ENCODE assay signal across 19 cellular contexts in genomic region chr5:133314086-133314485, GRCh38.
DNase-seq lines count a peak whose midpoint lies in the region; ATAC-seq and TF ChIP-seq lines count a peak whose summit lies in the region.
"Had no signal": no experiment of that assay in that cellular context is flagged by ENCODE, and none has a peak within 500 bp of the region (broad histone marks: within the 10 kb centered on the region; RNA-seq: fewer than 3 reads in every experiment).

No MANE protein-coding gene starts in this region.

- H3K9ac ChIP-seq in trophoblast cell (ENCODE audit: low read length), result no peak overlapping the region

- H3K14ac ChIP-seq in trophoblast cell (ENCODE audit: low read length), result no peak overlapping the region

- no peaks in the 10 kb centered on the region for H3K27me3 ChIP-seq in foreskin keratinocyte
- no peaks in the 10 kb centered on the region for H3K27me3 ChIP-seq in trophoblast cell (ENCODE audit: insufficient read depth, low read length)

- no peaks in the 10 kb centered on the region for H3K79me1 ChIP-seq in trophoblast cell (ENCODE audit: low read length)

- H3K27ac ChIP-seq in foreskin keratinocyte, result no peak overlapping the region
- no peak overlapping the region for H3K27ac ChIP-seq in trophoblast cell (ENCODE audit: low read depth, low read length)
- H3K27ac ChIP-seq: 22Rv1, A549 had no signal

- peaks cover 11% of the 10 kb centered on the region for H3K4me1 Mint-ChIP-seq in endothelial cell (ENCODE audit: unreplicated experiment)
- H3K4me1 Mint-ChIP-seq: CD4-positive, alpha-beta memory T cell had no signal

- H3K9me3 ChIP-seq in trophoblast cell (ENCODE audit: insufficient read depth, low read depth, low read length), result no peaks in the 10 kb centered on the region
- H3K9me3 ChIP-seq: A549 had no signal

- H3K36me3 ChIP-seq in trophoblast cell (ENCODE audit: control insufficient read depth in 1 of 2, insufficient read depth in 2 of 2, low read length in 2 of 2), result no peaks in the 10 kb centered on the region

- H3K18ac ChIP-seq in trophoblast cell (ENCODE audit: low read length), result no peak overlapping the region

- H3K27ac Mint-ChIP-seq in endothelial cell (ENCODE audit: unreplicated experiment), result no peak overlapping the region
- H3K27ac Mint-ChIP-seq: CD14-positive monocyte; CD4-positive, alpha-beta memory T cell; HFFc6 had no signal

- no peak overlapping the region for H2BK120ac ChIP-seq in trophoblast cell (ENCODE audit: insufficient read depth, low read length, poor library complexity)

- DNase-seq in NCI-H1417 (lab: John Stamatoyannopoulos, UW) (peak in 2 of 3 experiments; percentile 26 to 73), NCI-H1417 treated with DMSO at 0.1 percent for 48 hours (lab: John Stamatoyannopoulos, UW) (no peak), LNCaP clone FGC (ENCODE audit: low read depth) (peak; percentile 33), foreskin keratinocyte (no peak), trophoblast cell (peak; percentile 53 to 72), endothelial cell (ENCODE audit: low spot score) (no peak)
- DNase-seq: AML-193; Calu3; CD4-positive, alpha-beta memory T cell; DMS79 treated with DMSO at 0.1 percent for 48 hours; GOT3; H7; HFFc6 had no signal

- H4K91ac ChIP-seq in trophoblast cell (ENCODE audit: low read depth, low read length), result no peak overlapping the region

- no peak overlapping the region for H3K4me3 Mint-ChIP-seq in endothelial cell (ENCODE audit: unreplicated experiment)
- H3K4me3 Mint-ChIP-seq: CD14-positive monocyte; CD4-positive, alpha-beta memory T cell; HFFc6 had no signal

- no peak overlapping the region for H2BK5ac ChIP-seq in trophoblast cell (ENCODE audit: low read depth, low read length, poor library complexity)

- H4K12ac ChIP-seq in trophoblast cell (ENCODE audit: low read depth, low read length), result no peak overlapping the region

- no peak overlapping the region for H2AFZ ChIP-seq in trophoblast cell (ENCODE audit: insufficient read depth, low read length, poor library complexity)

- no peaks in the 10 kb centered on the region for H3K9me3 Mint-ChIP-seq in endothelial cell (ENCODE audit: unreplicated experiment)
- H3K9me3 Mint-ChIP-seq: CD14-positive monocyte; CD4-positive, alpha-beta memory T cell; HFFc6 had no signal

- H3K4me2 ChIP-seq in trophoblast cell (ENCODE audit: low read length), result no peak overlapping the region
- H3K4me2 ChIP-seq: A549 had no signal

- no peak overlapping the region for H2AK5ac ChIP-seq in trophoblast cell (ENCODE audit: low read length)

- TF ChIP-seq CTCF in LNCaP clone FGC (IDR thresholded peaks at IDR 0.05; ENCODE audit: control insufficient read depth, extremely low read depth, insufficient read depth), result no peak
- TF ChIP-seq CTCF in foreskin keratinocyte (conservative IDR thresholded peaks at IDR 0.05), result no peak
- TF ChIP-seq CTCF in endothelial cell (IDR thresholded peaks at IDR 0.05; ENCODE audit: unreplicated experiment), result no peak

- peaks cover 7% of the 10 kb centered on the region for H3K27me3 Mint-ChIP-seq in endothelial cell (ENCODE audit: unreplicated experiment)

- no peak overlapping the region for H3K4ac ChIP-seq in trophoblast cell (ENCODE audit: low read depth, low read length)

- H3K79me2 ChIP-seq in trophoblast cell (ENCODE audit: control insufficient read depth, insufficient read depth, low read length, poor library complexity), result no peaks in the 10 kb centered on the region

- H2BK12ac ChIP-seq in trophoblast cell (ENCODE audit: low read length), result no peak overlapping the region

- no peak overlapping the region for H4K8ac ChIP-seq in trophoblast cell (ENCODE audit: low read depth, low read length)

- H3K23ac ChIP-seq in trophoblast cell (ENCODE audit: low read length), result no peak overlapping the region

- no peaks in the 10 kb centered on the region for H3K36me3 Mint-ChIP-seq in endothelial cell (ENCODE audit: low read depth, unreplicated experiment)
- H3K36me3 Mint-ChIP-seq: CD14-positive monocyte; CD4-positive, alpha-beta memory T cell had no signal

- no CpG with 5 or more reads among the region's 7 CpGs for WGBS in trophoblast cell (ENCODE audit: extremely low coverage, insufficient coverage, insufficient read length)

- H3K4me1 ChIP-seq in foreskin keratinocyte (no peaks in the 10 kb centered on the region), trophoblast cell (ENCODE audit: control insufficient read depth in 1 of 2, insufficient read depth in 2 of 2, low read length in 2 of 2) (peaks cover 0 to 4% of the 10 kb centered on the region in 2 experiments)
- H3K4me1 ChIP-seq: A549 had no signal

- no peak overlapping the region for H3K4me3 ChIP-seq in LNCaP clone FGC (ENCODE audit: low read depth, low read length)
- H3K4me3 ChIP-seq in trophoblast cell (ENCODE audit: low read depth, low read length), result no peak overlapping the region
- H3K4me3 ChIP-seq: A549, GM12878 had no signal

- ATAC-seq in foreskin keratinocyte (peak; percentile 57), HG03342 (IDR thresholded peaks at IDR 0.05; ENCODE audit: unreplicated experiment) (no peak)
- ATAC-seq: A549, GM12878, HCT116 had no signal

Comparison
In these comparisons a context has a peak if more than half of its experiments do, and no peak if none do; other contexts are left out.
1. DNase-seq: peak in NCI-H1417 (2 of 3), LNCaP clone FGC (single experiment) and trophoblast cell (2 of 2); none in NCI-H1417 treated with DMSO at 0.1 percent for 48 hours (single experiment), foreskin keratinocyte (0 of 2) and endothelial cell (single experiment).